ENCODE assay signal across 16 cellular contexts in the genomic region with DNA sequence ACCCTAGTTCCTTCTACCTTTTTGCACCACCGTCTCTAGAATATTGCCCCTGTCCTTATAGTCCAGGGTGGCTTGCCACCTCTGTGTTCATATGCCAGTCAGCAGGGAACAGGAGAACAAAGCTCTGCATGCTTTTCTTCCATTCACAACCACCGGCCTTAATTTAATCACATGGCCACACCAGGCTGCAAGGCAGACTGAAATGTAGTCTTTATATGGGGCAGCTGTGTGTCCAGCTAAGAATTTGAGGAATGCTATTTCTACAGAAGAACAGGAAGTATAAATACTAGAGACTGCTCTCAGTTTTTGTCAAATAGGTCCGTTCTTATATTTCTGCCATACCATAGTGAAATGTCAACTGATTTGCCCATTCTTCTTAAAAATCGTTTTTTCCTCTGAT. TPM values are rescaled to one million over a fixed set of nuclear protein-coding genes. Genes with fewer than 3 reads are reported as not detected.
DNase-seq lines count a peak whose midpoint lies in the region; ATAC-seq, FAIRE-seq and TF ChIP-seq lines count a peak whose summit lies in the region.
"Had no signal": no experiment of that assay in that cellular context is flagged by ENCODE, and none has a peak within 500 bp of the region (broad histone marks: within the 10 kb centered on the region; RNA-seq: fewer than 3 reads in every experiment).

No MANE protein-coding gene starts in this region.

- no peaks in the 10 kb centered on the region for H3K27me3 Mint-ChIP-seq in chondrocyte (ENCODE audit: low read depth)
- no peaks in the 10 kb centered on the region for H3K27me3 Mint-ChIP-seq in activated CD4-positive, alpha-beta memory T cell treated with anti-CD3 and anti-CD28 coated beads for 36 hours
- no peaks in the 10 kb centered on the region for H3K27me3 Mint-ChIP-seq in CD4-positive, alpha-beta memory T cell
- H3K27me3 Mint-ChIP-seq: activated CD8-positive, alpha-beta memory T cell treated with anti-CD3 and anti-CD28 coated beads, Interleukin-2, amount 10 ng/mL, durations not matched to agents 7 days and 5 days had no signal

- H3K36me3 Mint-ChIP-seq in chondrocyte (ENCODE audit: low read depth), result peaks cover 16% of the 10 kb centered on the region
- H3K36me3 Mint-ChIP-seq in activated CD4-positive, alpha-beta memory T cell treated with anti-CD3 and anti-CD28 coated beads for 36 hours, result peaks cover 29% of the 10 kb centered on the region
- H3K36me3 Mint-ChIP-seq in CD4-positive, alpha-beta memory T cell, result peaks cover 39 to 70% of the 10 kb centered on the region in 2 donors

- peak; percentile 69 for FAIRE-seq in HTR-8/SVneo (lab: Jason Lieb, UNC)

- CTCF ChIA-PET in AG04449 (lab: Yijun Ruan, JAX), result interaction anchor here (2.0 kb wide), 1 partner anchor 539 kb away, joined by 4 read pairs; no protein-coding TSS in a partner anchor
- CTCF ChIA-PET in activated CD4-positive, alpha-beta memory T cell treated with anti-CD3 and anti-CD28 coated beads for 36 hours (lab: Charles Lee), result no interaction called here
- CTCF ChIA-PET in CD4-positive, alpha-beta memory T cell (lab: Charles Lee; ENCODE audit: partially characterized antibody), result no interaction called here

- H3K9me3 Mint-ChIP-seq in chondrocyte (ENCODE audit: low read depth), result no peaks in the 10 kb centered on the region
- no peaks in the 10 kb centered on the region for H3K9me3 Mint-ChIP-seq in activated CD4-positive, alpha-beta memory T cell treated with anti-CD3 and anti-CD28 coated beads for 36 hours
- H3K9me3 Mint-ChIP-seq in CD4-positive, alpha-beta memory T cell, result no peaks in the 10 kb centered on the region

- H3K4me3 Mint-ChIP-seq in chondrocyte (ENCODE audit: unreplicated experiment), result no peak overlapping the region
- H3K4me3 Mint-ChIP-seq in activated CD4-positive, alpha-beta memory T cell treated with anti-CD3 and anti-CD28 coated beads for 36 hours, result no peak overlapping the region
- no peak overlapping the region for H3K4me3 Mint-ChIP-seq in CD4-positive, alpha-beta memory T cell
- H3K4me3 Mint-ChIP-seq: activated CD8-positive, alpha-beta memory T cell treated with anti-CD3 and anti-CD28 coated beads, Interleukin-2, amount 10 ng/mL, durations not matched to agents 7 days and 5 days had no signal

- ATAC-seq in psoas muscle, result no peak
- ATAC-seq: activated CD4-positive, CD25-positive, alpha-beta regulatory T cell treated with anti-CD3 and anti-CD28 coated beads, Interleukin-2, amount 50 U/mL, for 24 hours; activated CD8-positive, alpha-beta memory T cell treated with anti-CD3 and anti-CD28 coated beads, Interleukin-2, amount 10 ng/mL, durations not matched to agents 7 days and 5 days had no signal

- H3K4me1 ChIP-seq in psoas muscle, result peaks cover 11% of the 10 kb centered on the region
- peaks cover 21% of the 10 kb centered on the region for H3K4me1 ChIP-seq in CD4-positive, alpha-beta memory T cell (ENCODE audit: insufficient read depth, low read length)

- peak; percentile 10 for DNase-seq in AG04449 (ENCODE audit: low read depth, low spot score)
- DNase-seq in HTR-8/SVneo (ENCODE audit: insufficient read length, low spot score), result no peak
- no peak for DNase-seq in chondrocyte (ENCODE audit: low spot score)
- peak; percentile 3 to 5 for DNase-seq in lung microvascular endothelial cell (ENCODE audit: low read depth in 2 of 2)
- no peak for DNase-seq in psoas muscle
- no peak for DNase-seq in activated CD4-positive, alpha-beta memory T cell treated with anti-CD3 and anti-CD28 coated beads for 36 hours
- no peak for DNase-seq in CD4-positive, alpha-beta memory T cell
- DNase-seq in activated gamma-delta T cell (lab: John Stamatoyannopoulos, UW), result no peak
- DNase-seq: activated CD8-positive, alpha-beta memory T cell treated with anti-CD3 and anti-CD28 coated beads, Interleukin-2, amount 10 ng/mL, durations not matched to agents 7 days and 5 days; DMS53; NCI-H1930; NCI-H446; NK-92 treated with Interleukin-12 subunit alpha and Interleukin-12 subunit beta, amount 100 ng/mL, for 24 hours; spleen had no signal

- intact Hi-C loops in psoas muscle (cut with DNase I), result no loop called here
- intact Hi-C loops in activated CD4-positive, alpha-beta memory T cell treated with anti-CD3 and anti-CD28 coated beads for 36 hours (cut with micrococcal nuclease), result loop anchor here (10.0 kb wide), 1 partner anchor 777 kb away; the partner anchor contains the start of gene MTMR12
- intact Hi-C loops in CD4-positive, alpha-beta memory T cell (cut with micrococcal nuclease), result loop anchor here (10.0 kb wide), 1 partner anchor 1047 kb away; the partner anchor contains the start of gene SUB1

- H3K9me3 ChIP-seq in psoas muscle, result no peaks in the 10 kb centered on the region
- H3K9me3 ChIP-seq in CD4-positive, alpha-beta memory T cell (ENCODE audit: control insufficient read depth in 1 of 2, low read length in 2 of 2), result no peaks in the 10 kb centered on the region
- H3K9me3 ChIP-seq: spleen had no signal

- H3K27ac Mint-ChIP-seq in chondrocyte (ENCODE audit: unreplicated experiment), result peak overlapping the region; percentile 94
- H3K27ac Mint-ChIP-seq in activated CD4-positive, alpha-beta memory T cell treated with anti-CD3 and anti-CD28 coated beads for 36 hours, result no peak overlapping the region
- H3K27ac Mint-ChIP-seq in CD4-positive, alpha-beta memory T cell, result peak overlapping the region in 1 of 7 donors; percentile 13

- H3K4me3 ChIP-seq in AG04449 (ENCODE audit: low read depth, low read length) (no peak overlapping the region), psoas muscle (no peak overlapping the region)
- no peak overlapping the region for H3K4me3 ChIP-seq in CD4-positive, alpha-beta memory T cell (ENCODE audit: low read length in 2 of 2)
- H3K4me3 ChIP-seq: hepatocyte, spleen had no signal

- no peak overlapping the region for H3K27ac ChIP-seq in psoas muscle
- H3K27ac ChIP-seq in CD4-positive, alpha-beta memory T cell (ENCODE audit: low read depth, low read length), result no peak overlapping the region
- H3K27ac ChIP-seq: hepatocyte, spleen had no signal

- peaks cover 37% of the 10 kb centered on the region for H3K4me1 Mint-ChIP-seq in chondrocyte (ENCODE audit: low read depth)
- peaks cover 31% of the 10 kb centered on the region for H3K4me1 Mint-ChIP-seq in activated CD4-positive, alpha-beta memory T cell treated with anti-CD3 and anti-CD28 coated beads for 36 hours (ENCODE audit: low read depth)
- H3K4me1 Mint-ChIP-seq in CD4-positive, alpha-beta memory T cell, result peaks cover 17 to 37% (median 26%) of the 10 kb centered on the region in 4 donors

- POLR2A ChIA-PET in AG04449 (lab: Yijun Ruan, JAX), result no interaction called here
- POLR2A ChIA-PET in activated CD4-positive, alpha-beta memory T cell treated with anti-CD3 and anti-CD28 coated beads for 36 hours (lab: Charles Lee), result no interaction called here
- POLR2A ChIA-PET in CD4-positive, alpha-beta memory T cell (lab: Charles Lee; ENCODE audit: partially characterized antibody), result no interaction called here

- H3K36me3 ChIP-seq in psoas muscle (ENCODE audit: insufficient read depth in 1 of 2, low read depth in 1 of 2), result peaks cover 7 to 91% of the 10 kb centered on the region in 2 donors
- H3K36me3 ChIP-seq in CD4-positive, alpha-beta memory T cell (ENCODE audit: insufficient read depth, low read length), result peaks cover 55% of the 10 kb centered on the region

- no peaks in the 10 kb centered on the region for H3K27me3 ChIP-seq in psoas muscle (ENCODE audit: insufficient read depth in 3 of 3, low read length in 2 of 3)
- no peaks in the 10 kb centered on the region for H3K27me3 ChIP-seq in CD4-positive, alpha-beta memory T cell (ENCODE audit: insufficient read depth, low read length)
- H3K27me3 ChIP-seq: hepatocyte, spleen had no signal

- TF ChIP-seq CTCF in AG04449 (IDR thresholded peaks at IDR 0.05; ENCODE audit: insufficient read depth, low read length, missing control alignments), result no peak
- no peak for TF ChIP-seq CTCF in chondrocyte (IDR thresholded peaks at IDR 0.05)
- TF ChIP-seq CTCF in psoas muscle (IDR thresholded peaks at IDR 0.05), result no peak

- WGBS in psoas muscle, 3 donors, result 59 to 73% (median 62%) methylated on average over 4 of the region's 4 CpGs

RNA-seq across cellular contexts. Expression of gene C5orf22, which starts 5.8 kb away (rescaled TPM):
- total RNA-seq in chondrocyte (17.2 to 21.9 TPM (median 20.2 TPM) in 3 replicates), lung microvascular endothelial cell (10.2 and 14.7 TPM in 2 replicates), psoas muscle (10 to 100 TPM; 20.6 to 32.4 (median 27.0) TPM)
- polyA plus RNA-seq in psoas muscle, result 10 to 100 TPM; 14.9 to 29.7 (median 23.9) TPM
- 10 to 100 TPM; 25.1 to 29.0 TPM for total RNA-seq in activated CD4-positive, alpha-beta memory T cell treated with anti-CD3 and anti-CD28 coated beads for 36 hours
- total RNA-seq in CD4-positive, alpha-beta memory T cell, result 10 to 100 TPM; 26.9 to 30.9 TPM
- polyA plus RNA-seq in CD4-positive, alpha-beta memory T cell, result 10 to 100 TPM; 20.1 to 27.6 TPM

RNA-seq across cellular contexts. Expression of gene DROSHA, which starts 6.0 kb away (rescaled TPM):
- 59.3 to 82.6 TPM (median 60.6 TPM) in 3 replicates for total RNA-seq in chondrocyte
- 28.3 and 43.7 TPM in 2 replicates for total RNA-seq in lung microvascular endothelial cell
- 10 to 100 TPM; 23.8 to 36.2 (median 31.5) TPM for total RNA-seq in psoas muscle
- 10 to 100 TPM; 18.2 to 50.5 (median 22.5) TPM for polyA plus RNA-seq in psoas muscle
- 10 to 100 TPM; 59.6 to 66.1 TPM for total RNA-seq in activated CD4-positive, alpha-beta memory T cell treated with anti-CD3 and anti-CD28 coated beads for 36 hours
- total RNA-seq in CD4-positive, alpha-beta memory T cell, result 10 to 100 TPM; 76.1 to 92.6 TPM
- 10 to 100 TPM in 1 of 2 donors, 1 to 10 TPM in 1; 8.8 to 25.3 TPM for polyA plus RNA-seq in CD4-positive, alpha-beta memory T cell

Comparison
In these comparisons a context has a peak if more than half of its experiments do, and no peak if none do; other contexts are left out.
1. DNase-seq: peak in AG04449 (single experiment) and lung microvascular endothelial cell (2 of 2); none in HTR-8/SVneo (single experiment), chondrocyte (single experiment), psoas muscle (0 of 2), activated CD4-positive, alpha-beta memory T cell treated with anti-CD3 and anti-CD28 coated beads for 36 hours (single experiment), CD4-positive, alpha-beta memory T cell (0 of 5) and activated gamma-delta T cell (single experiment).
2. intact Hi-C loops: an anchor here in activated CD4-positive, alpha-beta memory T cell treated with anti-CD3 and anti-CD28 coated beads for 36 hours (10.0 kb wide) and CD4-positive, alpha-beta memory T cell (10.0 kb wide); none called in psoas muscle.